ENCODE assay signal across 1 cellular context in the genomic region with DNA sequence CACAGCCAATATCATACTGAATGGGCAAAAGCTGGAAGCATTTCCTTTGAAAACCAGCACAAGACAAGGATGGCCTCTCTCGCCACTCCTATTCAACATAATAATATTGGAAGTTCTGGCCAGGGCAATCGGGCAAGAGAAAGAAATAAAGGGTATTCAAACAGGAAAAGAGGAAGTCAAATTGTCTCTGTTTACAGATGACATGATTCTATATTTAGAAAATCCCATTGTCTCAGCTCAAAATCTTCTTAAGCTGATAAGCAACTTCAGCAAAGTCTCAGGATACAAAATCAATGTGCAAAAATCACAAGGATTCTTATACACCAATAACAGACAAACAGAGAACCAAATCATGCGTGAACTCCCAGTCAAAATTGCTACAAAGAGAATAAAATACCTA.
TF ChIP-seq lines count a peak whose summit lies in the region.

No MANE protein-coding gene starts in this region.

TF ChIP-seq in K562, 482 proteins besides CTCF, POLR2A, EP300 and RAD21 (continued from another document):
- peak in 1 of 2 experiments; percentile 59; a peak in 2 of 4 replicates for TF ChIP-seq FOXA3 (CRISPR knock-in tag; conservative IDR thresholded peaks at IDR 0.05 in 1 of 2, IDR thresholded peaks at IDR 0.05 in 1 of 2)
- TF ChIP-seq SMARCE1 (IDR thresholded peaks at IDR 0.05): peak; percentile 55; the same call in 1 of the 2 replicates
- TF ChIP-seq MEF2D (tag; conservative IDR thresholded peaks at IDR 0.05; ENCODE audit: low read depth): peak; percentile 93
